Comparison of ENCODE assay signal across 1 cellular context in the genomic region with DNA sequence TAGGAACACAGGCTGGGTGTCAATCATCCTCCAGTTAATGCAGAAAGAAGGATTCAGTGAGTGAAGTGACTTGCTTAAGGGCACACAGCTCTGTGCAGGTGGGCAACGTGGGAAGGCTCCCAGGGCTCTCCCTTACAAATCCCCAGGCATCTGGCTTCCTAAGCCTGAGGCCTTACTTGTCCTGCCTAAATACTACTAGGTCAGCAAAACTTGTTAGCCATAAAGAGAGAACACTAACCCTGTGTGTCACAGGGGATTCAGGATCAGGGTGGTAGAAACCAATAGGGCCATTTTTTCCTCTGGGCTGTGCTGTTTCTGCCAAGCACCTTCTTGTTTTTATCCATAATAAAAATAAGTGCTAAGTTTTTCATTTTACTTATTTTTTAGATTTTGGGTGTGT.
TF ChIP-seq lines count a peak whose summit lies in the region.

No MANE protein-coding gene starts in this region.

TF ChIP-seq in IMR-90, 13 proteins besides CTCF, POLR2A, EP300 and RAD21:
- peak; percentile 78 for TF ChIP-seq MAFK (IDR thresholded peaks at IDR 0.05; ENCODE audit: low read depth, low read length)
- no peak for TF ChIP-seq CHD1 (IDR thresholded peaks at IDR 0.05; ENCODE audit: low read depth, low read length)
TF ChIP-seq in IMR-90: peak in this region for 1.
